In the genomic region with DNA sequence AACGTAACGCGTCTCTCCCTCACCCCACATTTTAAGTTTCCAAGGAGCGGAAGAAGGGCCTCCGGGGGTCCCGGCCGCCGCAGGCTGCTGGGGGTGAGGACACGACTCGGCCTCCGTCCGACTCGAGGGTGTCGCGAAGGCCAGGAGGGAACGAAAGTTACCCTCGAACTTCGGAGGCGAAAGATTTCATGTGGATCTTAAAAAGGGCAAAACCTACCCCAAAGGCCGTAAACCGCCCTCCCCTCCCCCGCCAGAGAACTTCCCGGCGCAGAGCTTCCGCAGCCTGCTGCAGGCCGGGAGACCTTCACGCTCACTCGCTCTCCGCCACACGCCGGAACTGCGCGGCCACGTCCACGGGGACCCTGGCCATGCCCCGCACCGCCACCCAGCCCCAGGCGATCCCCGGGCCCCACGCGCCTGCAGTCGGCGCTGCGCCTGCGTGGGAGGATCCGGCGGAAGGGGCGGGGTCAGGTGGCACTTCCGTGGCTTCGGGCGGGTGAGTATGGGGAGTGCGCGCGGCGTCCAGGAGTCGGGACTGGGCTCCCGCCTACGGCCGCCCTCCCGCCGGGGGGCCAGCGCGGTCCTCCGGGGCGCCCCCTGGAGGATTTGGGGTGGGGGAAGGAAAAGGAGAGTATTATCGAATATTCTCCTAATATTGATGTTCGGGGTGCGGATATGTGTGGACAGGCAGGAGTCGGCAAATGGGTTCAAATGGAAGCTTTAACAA, we compare ENCODE assay signal across 8 cellular contexts. TPM values are rescaled to one million over a fixed set of nuclear protein-coding genes. Genes with fewer than 3 reads are reported as not detected.
DNase-seq lines count a peak whose midpoint lies in the region; FAIRE-seq and TF ChIP-seq lines count a peak whose summit lies in the region.

MMAA (plus strand) TSS at position 474 of the 727 bp plus-strand sequence. CDS start 19,755 bp downstream, outside the sequence.

- H3K27me3 ChIP-seq in H9 (ENCODE audit: insufficient read depth, low read length) (no peaks in the 10 kb centered on the region), SJCRH30 (no peaks in the 10 kb centered on the region), suprapubic skin (no peaks in the 10 kb centered on the region)

- peak within 1 kb of the TSS; percentile 14 for H2AFZ ChIP-seq in H9 (ENCODE audit: low read length)

- H3K18ac ChIP-seq in H9 (ENCODE audit: insufficient read length, low read depth, low read length), result peak within 1 kb of the TSS; percentile 65

- H3K9me3 ChIP-seq in H9 (ENCODE audit: control insufficient read depth, low read depth, low read length), result no peaks in the 10 kb centered on the region
- no peaks in the 10 kb centered on the region for H3K9me3 ChIP-seq in SJCRH30 (replicated peaks)
- H3K9me3 ChIP-seq in suprapubic skin, result no peaks in the 10 kb centered on the region

- H4K20me1 ChIP-seq in H9 (ENCODE audit: control insufficient read depth, insufficient read depth, insufficient read length), result no peaks in the 10 kb centered on the region

- no peak for TF ChIP-seq EP300 in suprapubic skin (IDR thresholded peaks at IDR 0.05)

- no peaks in the 10 kb centered on the region for H3K4me1 ChIP-seq in H9 (ENCODE audit: insufficient read depth, low read length)
- no peaks in the 10 kb centered on the region for H3K4me1 ChIP-seq in SJCRH30
- H3K4me1 ChIP-seq in suprapubic skin, result peaks cover 30% of the 10 kb centered on the region

- H3K27ac ChIP-seq in H9 (ENCODE audit: insufficient read length, low read depth, low read length), result peak within 1 kb of the TSS; percentile 15
- peak within 1 kb of the TSS; percentile 88 for H3K27ac ChIP-seq in SJCRH30
- peak within 1 kb of the TSS; percentile 92 for H3K27ac ChIP-seq in suprapubic skin

- H2BK120ac ChIP-seq in H9 (ENCODE audit: low read depth, low read length, poor library complexity, severe bottlenecking), result no peak within 1 kb of the TSS

- H3K23me2 ChIP-seq in H9 (ENCODE audit: insufficient read length, low read depth, low read length, poor library complexity, severe bottlenecking), result peaks cover 10% of the 10 kb centered on the region

- no peak within 1 kb of the TSS for H3K4ac ChIP-seq in H9 (ENCODE audit: low read depth, low read length)

- WGBS in H9 (ENCODE audit: extremely low coverage, insufficient read length, low lambda C conversion rate), result no CpG with 5 or more reads among the region's 69 CpGs
- 0% methylated on average over 28 of the region's 69 CpGs for WGBS in suprapubic skin

- no peak within 1 kb of the TSS for H3K56ac ChIP-seq in H9 (ENCODE audit: insufficient read length, low read depth, low read length)

- H3K36me3 Mint-ChIP-seq in H9 (ENCODE audit: insufficient read depth in 1 of 3, low read depth in 3 of 3), result peaks cover 9 to 18% (median 16%) of the 10 kb centered on the region in 3 experiments

- H2AK5ac ChIP-seq in H9 (ENCODE audit: insufficient read length, low read length), result no peak within 1 kb of the TSS

- H3K4me3 ChIP-seq in SJCRH30 (peak within 1 kb of the TSS; percentile 84), suprapubic skin (peak within 1 kb of the TSS; percentile 72)

- DNase-seq in GF-D8 (lab: John Stamatoyannopoulos, UW) (peak; percentile 81), H9 (peak; percentile 92), M059J (ENCODE audit: low read depth) (peak; percentile 87), SJCRH30 (peak; percentile 93 to 94), frontal cortex (ENCODE audit: low spot score in 2 of 2) (peak; percentile 94 to 95), non-pigmented ciliary epithelial cell (ENCODE audit: low read depth) (peak; percentile 69), suprapubic skin (ENCODE audit: low spot score in 2 of 2) (peak; percentile 96 to 97)
- peak; percentile 97 for DNase-seq in activated naive CD4-positive, alpha-beta T cell treated with Interleukin-2 at 50 U/mL for 16 hours

- no peak within 1 kb of the TSS for H4K5ac ChIP-seq in H9 (ENCODE audit: insufficient read length, low read depth, low read length)

- peak within 1 kb of the TSS; percentile 88 for H3K9ac ChIP-seq in H9 (ENCODE audit: extremely low read depth, insufficient read length, low read length)

- peak within 1 kb of the TSS; percentile 89 to 95 (median 92) for H3K27ac Mint-ChIP-seq in H9

- no peak within 1 kb of the TSS for H4K91ac ChIP-seq in H9 (ENCODE audit: insufficient read length, low read depth, low read length)

- H2BK12ac ChIP-seq in H9 (ENCODE audit: insufficient read length, low read depth, low read length), result no peak within 1 kb of the TSS

- H4K8ac ChIP-seq in H9 (replicated peaks; ENCODE audit: insufficient read length, low read depth, low read length), result no peak within 1 kb of the TSS

- H2BK15ac ChIP-seq in H9 (ENCODE audit: low read depth, low read length), result no peak within 1 kb of the TSS

- H3K4me2 ChIP-seq in H9 (ENCODE audit: insufficient read depth, insufficient read length, low read length), result peak within 1 kb of the TSS; percentile 67

- peaks cover 31 to 34% of the 10 kb centered on the region in 2 experiments for H3K4me1 Mint-ChIP-seq in H9

- peak within 1 kb of the TSS; percentile 82 for H3K14ac ChIP-seq in H9 (ENCODE audit: insufficient read depth, low read length)

- peak; percentile 79 to 94 for TF ChIP-seq POLR2A in suprapubic skin (IDR thresholded peaks at IDR 0.05)

- no peaks in the 10 kb centered on the region for H3K36me3 ChIP-seq in SJCRH30
- no peaks in the 10 kb centered on the region for H3K36me3 ChIP-seq in suprapubic skin

- H3T11ph ChIP-seq in H9 (ENCODE audit: low read length), result no peak within 1 kb of the TSS

- no peaks in the 10 kb centered on the region for H3K79me1 ChIP-seq in H9 (ENCODE audit: insufficient read depth, low read depth, low read length, poor library complexity, severe bottlenecking)

- no peak within 1 kb of the TSS for H2BK5ac ChIP-seq in H9 (ENCODE audit: insufficient read length, low read length)

- TF ChIP-seq CTCF in H9 (conservative IDR thresholded peaks at IDR 0.05) (peak; percentile 89), suprapubic skin (IDR thresholded peaks at IDR 0.05) (peak; percentile 28 to 64)

- H3K79me2 ChIP-seq in H9 (ENCODE audit: insufficient read depth, low read length), result no peaks in the 10 kb centered on the region

- peaks cover 10 to 14% of the 10 kb centered on the region in 2 experiments for H3K9me3 Mint-ChIP-seq in H9

- no peak within 1 kb of the TSS for H3K23ac ChIP-seq in H9 (ENCODE audit: insufficient read length, low read depth, low read length)

- peak within 1 kb of the TSS; percentile 91 for H3K4me3 Mint-ChIP-seq in H9

- no peak within 1 kb of the TSS for H2BK20ac ChIP-seq in H9 (ENCODE audit: low read depth, low read length, poor library complexity, severe bottlenecking)

- no peak for FAIRE-seq in frontal cortex (lab: Jason Lieb, UNC)

- H3K27me3 Mint-ChIP-seq in H9 (ENCODE audit: low read depth), result no peaks in the 10 kb centered on the region; the same call in 1 of the 2 replicates

RNA-seq across cellular contexts. Expression of gene MMAA, which starts in this region (rescaled TPM):
- total RNA-seq in H9 (2021), result 2.1 and 3.0 TPM in 2 replicates
- total RNA-seq in M059J (2014; rRNA removed; shearing (Covaris generic)), result 0.99 and 1.3 TPM in 2 replicates
- 1.3 and 3.6 TPM in 2 replicates for total RNA-seq in SJCRH30 (2014; rRNA removed; shearing (Covaris generic))
- total RNA-seq in frontal cortex, result 7.7 TPM
- 1 to 10 TPM; 4.2 to 7.1 (median 6.4) TPM for total RNA-seq in suprapubic skin

Comparison
In these comparisons a context has a peak if more than half of its experiments do, and no peak if none do; other contexts are left out.
1. Peak in every context shown above with its lines: DNase-seq, H3K4me3 ChIP-seq and H3K27ac ChIP-seq.
2. H3K27ac ChIP-seq: peak in every context shown above with its lines; median percentile 92 in suprapubic skin; 88 in SJCRH30; 15 in H9.